3 cellular contexts compared by ENCODE assay signal in genomic region chr5:128092144-128092543, GRCh38.
TF ChIP-seq lines count a peak whose summit lies in the region.

No MANE protein-coding gene starts in this region.

TF ChIP-seq in GM23338, 12 proteins besides CTCF, POLR2A, EP300 and RAD21 (continued from another document and continues in another):
- TF ChIP-seq STAT1 (IDR thresholded peaks at IDR 0.05; ENCODE audit: unreplicated experiment) = no peak
- no peak for TF ChIP-seq NANOG (IDR thresholded peaks at IDR 0.05; ENCODE audit: borderline replicate concordance)
- no peak for TF ChIP-seq EZH2phosphoT487 (IDR thresholded peaks at IDR 0.05; ENCODE audit: unreplicated experiment)
- TF ChIP-seq, protein P1, sequence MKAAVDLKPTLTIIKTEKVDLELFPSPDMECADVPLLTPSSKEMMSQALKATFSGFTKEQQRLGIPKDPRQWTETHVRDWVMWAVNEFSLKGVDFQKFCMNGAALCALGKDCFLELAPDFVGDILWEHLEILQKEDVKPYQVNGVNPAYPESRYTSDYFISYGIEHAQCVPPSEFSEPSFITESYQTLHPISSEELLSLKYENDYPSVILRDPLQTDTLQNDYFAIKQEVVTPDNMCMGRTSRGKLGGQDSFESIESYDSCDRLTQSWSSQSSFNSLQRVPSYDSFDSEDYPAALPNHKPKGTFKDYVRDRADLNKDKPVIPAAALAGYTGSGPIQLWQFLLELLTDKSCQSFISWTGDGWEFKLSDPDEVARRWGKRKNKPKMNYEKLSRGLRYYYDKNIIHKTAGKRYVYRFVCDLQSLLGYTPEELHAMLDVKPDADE (IDR thresholded peaks at IDR 0.05) = no peak
- no peak for TF ChIP-seq ZNF114 (CRISPR knock-in tag; IDR thresholded peaks at IDR 0.05)
- no peak for TF ChIP-seq CREB1 (CRISPR knock-in tag; IDR thresholded peaks at IDR 0.05; ENCODE audit: low read depth)
- no peak for TF ChIP-seq JUNB (IDR thresholded peaks at IDR 0.05; ENCODE audit: unreplicated experiment)
- TF ChIP-seq, protein P2, sequence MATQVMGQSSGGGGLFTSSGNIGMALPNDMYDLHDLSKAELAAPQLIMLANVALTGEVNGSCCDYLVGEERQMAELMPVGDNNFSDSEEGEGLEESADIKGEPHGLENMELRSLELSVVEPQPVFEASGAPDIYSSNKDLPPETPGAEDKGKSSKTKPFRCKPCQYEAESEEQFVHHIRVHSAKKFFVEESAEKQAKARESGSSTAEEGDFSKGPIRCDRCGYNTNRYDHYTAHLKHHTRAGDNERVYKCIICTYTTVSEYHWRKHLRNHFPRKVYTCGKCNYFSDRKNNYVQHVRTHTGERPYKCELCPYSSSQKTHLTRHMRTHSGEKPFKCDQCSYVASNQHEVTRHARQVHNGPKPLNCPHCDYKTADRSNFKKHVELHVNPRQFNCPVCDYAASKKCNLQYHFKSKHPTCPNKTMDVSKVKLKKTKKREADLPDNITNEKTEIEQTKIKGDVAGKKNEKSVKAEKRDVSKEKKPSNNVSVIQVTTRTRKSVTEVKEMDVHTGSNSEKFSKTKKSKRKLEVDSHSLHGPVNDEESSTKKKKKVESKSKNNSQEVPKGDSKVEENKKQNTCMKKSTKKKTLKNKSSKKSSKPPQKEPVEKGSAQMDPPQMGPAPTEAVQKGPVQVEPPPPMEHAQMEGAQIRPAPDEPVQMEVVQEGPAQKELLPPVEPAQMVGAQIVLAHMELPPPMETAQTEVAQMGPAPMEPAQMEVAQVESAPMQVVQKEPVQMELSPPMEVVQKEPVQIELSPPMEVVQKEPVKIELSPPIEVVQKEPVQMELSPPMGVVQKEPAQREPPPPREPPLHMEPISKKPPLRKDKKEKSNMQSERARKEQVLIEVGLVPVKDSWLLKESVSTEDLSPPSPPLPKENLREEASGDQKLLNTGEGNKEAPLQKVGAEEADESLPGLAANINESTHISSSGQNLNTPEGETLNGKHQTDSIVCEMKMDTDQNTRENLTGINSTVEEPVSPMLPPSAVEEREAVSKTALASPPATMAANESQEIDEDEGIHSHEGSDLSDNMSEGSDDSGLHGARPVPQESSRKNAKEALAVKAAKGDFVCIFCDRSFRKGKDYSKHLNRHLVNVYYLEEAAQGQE (IDR thresholded peaks at IDR 0.05; ENCODE audit: unreplicated experiment) = no peak
- no peak for TF ChIP-seq ZNF331 (CRISPR knock-in tag; IDR thresholded peaks at IDR 0.05; ENCODE audit: low read depth)
- no peak for TF ChIP-seq POLR2AphosphoS5 (IDR thresholded peaks at IDR 0.05; ENCODE audit: low read depth)

TF ChIP-seq in K562, 482 proteins besides CTCF, POLR2A, EP300 and RAD21 (continued from another document):
- TF ChIP-seq PPARD (CRISPR knock-in tag; IDR thresholded peaks at IDR 0.05) = no peak
- no peak for TF ChIP-seq RFX7 (CRISPR knock-in tag; IDR thresholded peaks at IDR 0.05)
TF ChIP-seq in K562: peak in this region for 0.

TF ChIP-seq in HEK293T, 16 proteins besides CTCF, POLR2A, EP300 and RAD21 (continued from another document):
- TF ChIP-seq CTBP1 (IDR thresholded peaks at IDR 0.05; ENCODE audit: borderline replicate concordance) (no peak), BHLHE40 (IDR thresholded peaks at IDR 0.05; ENCODE audit: borderline replicate concordance) (no peak), ZNF384 (IDR thresholded peaks at IDR 0.05) (no peak), FOXA1 (IDR thresholded peaks at IDR 0.05) (no peak), FOXK2 (IDR thresholded peaks at IDR 0.05) (no peak), TARDBP (IDR thresholded peaks at IDR 0.05) (no peak), ARNT (IDR thresholded peaks at IDR 0.05) (no peak), HDGF (IDR thresholded peaks at IDR 0.05; ENCODE audit: borderline replicate concordance) (no peak), PKNOX1 (IDR thresholded peaks at IDR 0.05) (no peak), LEF1 (IDR thresholded peaks at IDR 0.05; ENCODE audit: borderline replicate concordance) (no peak), SUZ12 (IDR thresholded peaks at IDR 0.05) (no peak), FOXM1 (IDR thresholded peaks at IDR 0.05; ENCODE audit: borderline replicate concordance) (no peak), ELF4 (IDR thresholded peaks at IDR 0.05) (no peak), L3MBTL2 (conservative IDR thresholded peaks at IDR 0.05) (no peak)
